In genomic region chr3:33050084-33050653, GRCh38 we compare ENCODE assay signal across 13 cellular contexts. TPM values are rescaled to one million over a fixed set of nuclear protein-coding genes. Genes with fewer than 3 reads are reported as not detected.
DNase-seq lines count a peak whose midpoint lies in the region; ATAC-seq lines count a peak whose summit lies in the region.
"Had no signal": no experiment of that assay in that cellular context is flagged by ENCODE, and none has a peak within 500 bp of the region (broad histone marks: within the 10 kb centered on the region; RNA-seq: fewer than 3 reads in every experiment).

No MANE protein-coding gene starts in this region.

- H3K9me3 ChIP-seq in CD4-positive, CD25-positive, alpha-beta regulatory T cell (ENCODE audit: control insufficient read depth in 2 of 2, low read length in 2 of 2), result no peaks in the 10 kb centered on the region

- no peaks in the 10 kb centered on the region for H3K27me3 Mint-ChIP-seq in CD4-positive, CD25-positive, alpha-beta regulatory T cell
- H3K27me3 Mint-ChIP-seq in T-cell, result no peaks in the 10 kb centered on the region

- CTCF ChIA-PET in T-cell (lab: Charles Lee), result interaction anchor here in 1 of 2 donors (0.9 to 2.2 kb wide), 2 partner anchors 25 to 35 kb away, joined by 3 to 7 read pairs; no protein-coding TSS in a partner anchor

- H3K27ac Mint-ChIP-seq in CD4-positive, CD25-positive, alpha-beta regulatory T cell, result peak overlapping the region; percentile 44 to 69 (median 60)
- peak overlapping the region; percentile 11 to 66 for H3K27ac Mint-ChIP-seq in T-cell

- DNase-seq in Ammon's horn (ENCODE audit: low spot score) (peak; percentile 35), T-cell (no peak), medulla oblongata (ENCODE audit: extremely low spot score) (peak; percentile 55), NCI-H524 treated with DMSO at 0.1 percent for 48 hours (lab: John Stamatoyannopoulos, UW) (no peak), COLO829 (ENCODE audit: low spot score) (no peak)
- no peak for DNase-seq in CD4-positive, CD25-positive, alpha-beta regulatory T cell
- DNase-seq: AML-193, DMS153, HCEC 1CT, NCI-H1092, NCI-H2227 treated with DMSO at 0.1 percent for 48 hours, NCI-H526 treated with DMSO at 0.1 percent for 48 hours had no signal

- H3K4me3 ChIP-seq in CD4-positive, CD25-positive, alpha-beta regulatory T cell (ENCODE audit: low read depth, low read length), result no peak overlapping the region

- H3K27me3 ChIP-seq in CD4-positive, CD25-positive, alpha-beta regulatory T cell (ENCODE audit: control insufficient read depth, insufficient read depth, low read length), result no peaks in the 10 kb centered on the region

- POLR2A ChIA-PET in T-cell (lab: Charles Lee), result interaction anchor here in 1 of 2 donors (0.7 kb wide), 1 partner anchor 11 kb away, joined by 4 read pairs; no protein-coding TSS in a partner anchor

- no peak for ATAC-seq in CD4-positive, CD25-positive, alpha-beta regulatory T cell (ENCODE audit: low read depth in 2 of 2)
- ATAC-seq in T-cell (replicated peaks in 1 of 4) (no peak), HG02642 (IDR thresholded peaks at IDR 0.05; ENCODE audit: poor library complexity, unreplicated experiment) (no peak)

- H3K36me3 Mint-ChIP-seq in CD4-positive, CD25-positive, alpha-beta regulatory T cell, result peaks cover 38% of the 10 kb centered on the region
- peaks cover 32% of the 10 kb centered on the region for H3K36me3 Mint-ChIP-seq in T-cell

- H3K4me1 ChIP-seq in CD4-positive, CD25-positive, alpha-beta regulatory T cell (ENCODE audit: control insufficient read depth, insufficient read depth, low read length, poor library complexity, severe bottlenecking), result peaks cover 92% of the 10 kb centered on the region

- H3K27ac ChIP-seq in CD4-positive, CD25-positive, alpha-beta regulatory T cell (ENCODE audit: insufficient read depth, low read length, poor library complexity, severe bottlenecking), result peak overlapping the region; percentile 24

- peaks cover 4% of the 10 kb centered on the region for H3K36me3 ChIP-seq in CD4-positive, CD25-positive, alpha-beta regulatory T cell (ENCODE audit: control insufficient read depth, insufficient read depth, low read length)

- peak overlapping the region in 2 of 4 donors; percentile 52 to 55 for H3K4me3 Mint-ChIP-seq in CD4-positive, CD25-positive, alpha-beta regulatory T cell
- no peak overlapping the region for H3K4me3 Mint-ChIP-seq in T-cell

- no peaks in the 10 kb centered on the region for H3K9me3 Mint-ChIP-seq in CD4-positive, CD25-positive, alpha-beta regulatory T cell
- H3K9me3 Mint-ChIP-seq in T-cell, result no peaks in the 10 kb centered on the region

- peaks cover 20 to 89% (median 70%) of the 10 kb centered on the region in 4 donors for H3K4me1 Mint-ChIP-seq in CD4-positive, CD25-positive, alpha-beta regulatory T cell
- peaks cover 72 to 81% (median 80%) of the 10 kb centered on the region in 3 donors for H3K4me1 Mint-ChIP-seq in T-cell

RNA-seq across cellular contexts. Expression of gene GLB1, which starts 46.8 kb away (rescaled TPM):
- 42.2 TPM for total RNA-seq in CD4-positive, CD25-positive, alpha-beta regulatory T cell
- polyA plus RNA-seq in CD4-positive, CD25-positive, alpha-beta regulatory T cell, result 10 to 100 TPM; 52.7 to 73.2 (median 63.8) TPM
- total RNA-seq in T-cell, result 10 to 100 TPM; 28.2 to 46.2 (median 31.3) TPM

RNA-seq across cellular contexts. Expression of gene TMPPE, which starts 46.8 kb away (rescaled TPM):
- 11.3 TPM for total RNA-seq in CD4-positive, CD25-positive, alpha-beta regulatory T cell
- polyA plus RNA-seq in CD4-positive, CD25-positive, alpha-beta regulatory T cell, result 1 to 10 TPM in 3 of 4 donors, under 1 TPM in 1; 0.99 to 2.0 (median 1.9) TPM
- total RNA-seq in T-cell, result 10 to 100 TPM in 2 of 5 donors, 1 to 10 TPM in 3; 8.0 to 11.2 (median 9.8) TPM

Comparison
In these comparisons a context has a peak if more than half of its experiments do, and no peak if none do; other contexts are left out.
1. DNase-seq: peak in Ammon's horn (single experiment) and medulla oblongata (single experiment); none in CD4-positive, CD25-positive, alpha-beta regulatory T cell (0 of 3), T-cell (0 of 34), NCI-H524 treated with DMSO at 0.1 percent for 48 hours (single experiment) and COLO829 (single experiment).